Comparison of ENCODE assay signal across 14 cellular contexts in genomic region chrX:53244610-53245009, GRCh38. TPM values are rescaled to one million over a fixed set of nuclear protein-coding genes. Genes with fewer than 3 reads are reported as not detected.
A peak's percentile ranks its signal among the peaks of the same experiment; 100 is the strongest.
DNase-seq lines count a peak whose midpoint lies in the region; ATAC-seq and TF ChIP-seq lines count a peak whose summit lies in the region.
"Had no signal": no experiment of that assay in that cellular context is flagged by ENCODE, and none has a peak within 500 bp of the region (broad histone marks: within the 10 kb centered on the region; RNA-seq: fewer than 3 reads in every experiment).

No MANE protein-coding gene starts in this region.

- no peak for DNase-seq in cardiac muscle cell (ENCODE audit: low read depth in 1 of 2, low spot score in 1 of 2)
- DNase-seq in heart right ventricle = no peak
- no peak for DNase-seq in Panc1 (ENCODE audit: low read depth, low spot score)
- no peak for DNase-seq in epithelial cell of proximal tubule (ENCODE audit: low read depth)
- DNase-seq in type B pancreatic cell (ENCODE audit: extremely low spot score, unreplicated experiment) = no peak
- no peak for DNase-seq in kidney tubule cell (ENCODE audit: low spot score)
- no peak for DNase-seq in SJCRH30
- DNase-seq: ACHN; activated CD4-positive, alpha-beta T cell treated with anti-CD3 and anti-CD28 coated beads for 1 hour; activated naive CD4-positive, alpha-beta T cell treated with anti-CD3 and anti-CD28 coated beads, Interleukin-2, amount 50 U/mL, for 16 hours; esophagus squamous epithelium; mesenchymal stem cell; T-helper 1 cell had no signal

- no peaks in the 10 kb centered on the region for H3K27me3 Mint-ChIP-seq in type B pancreatic cell

- H3K4me1 ChIP-seq in cardiac muscle cell (ENCODE audit: low read depth) (no peaks in the 10 kb centered on the region), heart right ventricle (no peaks in the 10 kb centered on the region), Panc1 (ENCODE audit: control insufficient read depth, insufficient read depth, low read length) (no peaks in the 10 kb centered on the region), SJCRH30 (no peaks in the 10 kb centered on the region)
- H3K4me1 ChIP-seq: esophagus squamous epithelium had no signal

- no peaks in the 10 kb centered on the region for H3K9me3 Mint-ChIP-seq in type B pancreatic cell

- H3K27ac Mint-ChIP-seq in type B pancreatic cell = no peak overlapping the region

- H3K27me3 ChIP-seq in cardiac muscle cell (no peaks in the 10 kb centered on the region), heart right ventricle (peaks cover 0 to 31% (median 0%) of the 10 kb centered on the region in 7 donors), Panc1 (ENCODE audit: control insufficient read depth, insufficient read depth, low read length) (no peaks in the 10 kb centered on the region), SJCRH30 (no peaks in the 10 kb centered on the region)
- H3K27me3 ChIP-seq: esophagus squamous epithelium had no signal

- CTCF ChIA-PET in Panc1 (lab: Charles Lee) = interaction anchor here (1.2 kb wide), 2 partner anchors 17 to 19 kb away, joined by 3 to 4 read pairs; no protein-coding TSS in a partner anchor

- H3K36me3 ChIP-seq in cardiac muscle cell (no peaks in the 10 kb centered on the region), heart right ventricle (peaks cover 0 to 49% (median 0%) of the 10 kb centered on the region in 9 donors), Panc1 (ENCODE audit: control insufficient read depth, insufficient read depth, low read length) (no peaks in the 10 kb centered on the region), SJCRH30 (no peaks in the 10 kb centered on the region)

- TF ChIP-seq CTCF in cardiac muscle cell (IDR thresholded peaks at IDR 0.05; ENCODE audit: low read depth, low read length) = peak; percentile 38
- TF ChIP-seq CTCF in heart right ventricle (IDR thresholded peaks at IDR 0.05) = peak in 3 of 9 donors; percentile 14 to 43 (median 21)
- peak; percentile 28; the same call in 1 of the 2 replicates for TF ChIP-seq CTCF in Panc1 (IDR thresholded peaks at IDR 0.05)
- peak; percentile 36 for TF ChIP-seq CTCF in epithelial cell of proximal tubule (conservative IDR thresholded peaks at IDR 0.05; ENCODE audit: low read depth, low read length)
- TF ChIP-seq CTCF in type B pancreatic cell (conservative IDR thresholded peaks at IDR 0.05) = peak; percentile 59

- H3K9me3 ChIP-seq in cardiac muscle cell (ENCODE audit: low read depth) = no peaks in the 10 kb centered on the region
- no peaks in the 10 kb centered on the region for H3K9me3 ChIP-seq in heart right ventricle
- no peaks in the 10 kb centered on the region for H3K9me3 ChIP-seq in Panc1 (ENCODE audit: control insufficient read depth, insufficient read depth, low read depth, low read length)
- no peaks in the 10 kb centered on the region for H3K9me3 ChIP-seq in SJCRH30 (replicated peaks)
- H3K9me3 ChIP-seq: esophagus squamous epithelium had no signal

- H3K4me3 Mint-ChIP-seq in type B pancreatic cell = no peak overlapping the region

- no peaks in the 10 kb centered on the region for H3K4me1 Mint-ChIP-seq in type B pancreatic cell (ENCODE audit: unreplicated experiment)

- 91 to 92% methylated on average over 1 of the region's 1 CpG for WGBS in heart right ventricle, 2 donors

- H3K27ac ChIP-seq in cardiac muscle cell = no peak overlapping the region
- H3K27ac ChIP-seq in heart right ventricle = no peak overlapping the region
- H3K27ac ChIP-seq in Panc1 (ENCODE audit: low read length) = no peak overlapping the region
- no peak overlapping the region for H3K27ac ChIP-seq in SJCRH30
- H3K27ac ChIP-seq: esophagus squamous epithelium had no signal

- in situ Hi-C loops in Panc1 (cut with HindIII; ENCODE audit: low pct_unique_long_range_greater_than_20kb, low sequenced_read_pairs) = no loop called here

- BruUV-seq in Panc1 (replicated peaks; lab: Mats Ljungman, UMichigan) = no TSS peak

- POLR2A ChIA-PET in Panc1 (lab: Charles Lee) = interaction anchor here (0.7 kb wide), 1 partner anchor 86 kb away, joined by 10 read pairs; no protein-coding TSS in a partner anchor

- no peak for ATAC-seq in heart right ventricle
- ATAC-seq in Panc1 = no peak
- no peak for ATAC-seq in HG03571 (IDR thresholded peaks at IDR 0.05; ENCODE audit: unreplicated experiment)

- intact Hi-C loops in heart right ventricle (cut with DNase I) = no loop called here
- intact Hi-C loops in Panc1 (cut with micrococcal nuclease; ENCODE audit: unreplicated experiment) = no loop called here

- H3K4me3 ChIP-seq in cardiac muscle cell = no peak overlapping the region
- H3K4me3 ChIP-seq in heart right ventricle = no peak overlapping the region
- H3K4me3 ChIP-seq in Panc1 (ENCODE audit: low read depth in 2 of 2, low read length in 2 of 2) = no peak overlapping the region
- no peak overlapping the region for H3K4me3 ChIP-seq in epithelial cell of proximal tubule (ENCODE audit: low read depth, low read length)
- no peak overlapping the region for H3K4me3 ChIP-seq in SJCRH30
- H3K4me3 ChIP-seq: esophagus squamous epithelium had no signal

- no peaks in the 10 kb centered on the region for H3K36me3 Mint-ChIP-seq in type B pancreatic cell

RNA-seq across cellular contexts. Expression of gene KDM5C, which starts 19.6 kb away (rescaled TPM):
- total RNA-seq in cardiac muscle cell (185 and 187 TPM in 2 replicates), heart right ventricle (10 to 100 TPM; 26.0 to 56.1 (median 34.5) TPM), Panc1 (2021; ENCODE audit: unreplicated experiment) (104 TPM), epithelial cell of proximal tubule (39.2 and 60.0 TPM in 2 replicates), type B pancreatic cell (ENCODE audit: low replicate concordance) (92.4 and 99.8 TPM in 2 replicates)
- polyA plus RNA-seq in cardiac muscle cell (83.0 and 97.6 TPM in 2 replicates), heart right ventricle (10 to 100 TPM; 16.4 to 26.0 TPM)
- 71.8 TPM for polyA plus RNA-seq in Panc1 (2012; ENCODE audit: insufficient read length)
- total RNA-seq in SJCRH30 (2014; rRNA removed; shearing (Covaris generic)) = 38.7 and 48.7 TPM in 2 replicates

RNA-seq across cellular contexts. Expression of gene IQSEC2, which starts 36.8 kb away (rescaled TPM):
- 35.3 and 37.0 TPM in 2 replicates for total RNA-seq in cardiac muscle cell
- 14.3 and 23.3 TPM in 2 replicates for polyA plus RNA-seq in cardiac muscle cell
- 10 to 100 TPM in 6 of 10 donors, 1 to 10 TPM in 4; 8.6 to 13.3 (median 10.7) TPM for total RNA-seq in heart right ventricle
- polyA plus RNA-seq in heart right ventricle = 10 to 100 TPM in 1 of 2 donors, 1 to 10 TPM in 1; 7.9 to 19.4 TPM
- total RNA-seq in Panc1 (2021; ENCODE audit: unreplicated experiment) = 38.8 TPM
- 50.7 TPM for polyA plus RNA-seq in Panc1 (2012; ENCODE audit: insufficient read length)
- 3.9 and 4.5 TPM in 2 replicates for total RNA-seq in epithelial cell of proximal tubule
- 8.2 and 10.9 TPM in 2 replicates for total RNA-seq in type B pancreatic cell (ENCODE audit: low replicate concordance)
- 1.8 and 2.2 TPM in 2 replicates for total RNA-seq in SJCRH30 (2014; rRNA removed; shearing (Covaris generic))
